Comparison of ENCODE assay signal across 17 cellular contexts in genomic region chr5:9105851-9106250, GRCh38.
DNase-seq lines count a peak whose midpoint lies in the region; ATAC-seq and TF ChIP-seq lines count a peak whose summit lies in the region.
"Had no signal": no experiment of that assay in that cellular context is flagged by ENCODE, and none has a peak within 500 bp of the region (broad histone marks: within the 10 kb centered on the region; RNA-seq: fewer than 3 reads in every experiment).

No MANE protein-coding gene starts in this region.

- no peak for TF ChIP-seq CTCF in brain (conservative IDR thresholded peaks at IDR 0.05)
- TF ChIP-seq CTCF in uterus (IDR thresholded peaks at IDR 0.05), result no peak
- TF ChIP-seq CTCF in transverse colon (IDR thresholded peaks at IDR 0.05), result no peak

- peaks cover 9% of the 10 kb centered on the region for H3K36me3 Mint-ChIP-seq in brain

- DNase-seq in ELR (ENCODE audit: low read depth) (peak; percentile 16), RPMI7951 (ENCODE audit: low read depth) (peak; percentile 32), kidney glomerular epithelial cell (lab: John Stamatoyannopoulos, UW) (peak; percentile 18), uterus (no peak), transverse colon (no peak), CD1c-positive myeloid dendritic cell (ENCODE audit: extremely low spot score) (no peak)
- DNase-seq: C1 segment of cervical spinal cord, NCI-H1048, NCI-H146, NCI-H2081, NCI-H774, PC-9 had no signal

- no peak overlapping the region for H3K4me3 Mint-ChIP-seq in brain

- peaks cover 54% of the 10 kb centered on the region for H3K4me1 Mint-ChIP-seq in brain

- no peak overlapping the region for H3K27ac ChIP-seq in uterus
- H3K27ac ChIP-seq in transverse colon, result no peak overlapping the region
- H3K27ac ChIP-seq: HL-60, PC-9 had no signal

- in situ Hi-C loops in transverse colon (cut with MboI; ENCODE audit: low pct_ligation_motif_present in 1 of 4, low pct_unique_long_range_greater_than_20kb in 1 of 4, low sequenced_read_pairs in 3 of 4), result no loop called here

- no peaks in the 10 kb centered on the region for H3K4me1 ChIP-seq in uterus
- no peaks in the 10 kb centered on the region for H3K4me1 ChIP-seq in transverse colon

- no peak for TF ChIP-seq POLR2A in uterus (IDR thresholded peaks at IDR 0.05)
- no peak for TF ChIP-seq POLR2A in transverse colon (IDR thresholded peaks at IDR 0.05)
- no peak for TF ChIP-seq POLR2A in GM18505 (IDR thresholded peaks at IDR 0.05; ENCODE audit: borderline replicate concordance, extremely low read depth, insufficient read depth, insufficient read length)

- intact Hi-C loops in uterus (cut with DNase I; ENCODE audit: low total_unique reads) (no loop called here), transverse colon (cut with DNase I; ENCODE audit: low total_unique reads) (no loop called here)

- no peak for ATAC-seq in GM18505 (IDR thresholded peaks at IDR 0.05; ENCODE audit: unreplicated experiment)
- ATAC-seq: HCT116, K562 had no signal

- 78 to 80% methylated on average over 3 of the region's 3 CpGs for WGBS in transverse colon (ENCODE audit: low coverage in 1 of 2), 2 donors

- no peaks in the 10 kb centered on the region for H3K27me3 Mint-ChIP-seq in brain

- H3K27me3 ChIP-seq in uterus, result no peaks in the 10 kb centered on the region
- no peaks in the 10 kb centered on the region for H3K27me3 ChIP-seq in transverse colon

- no peaks in the 10 kb centered on the region for H3K9me3 Mint-ChIP-seq in brain

- H3K9me3 ChIP-seq in uterus (no peaks in the 10 kb centered on the region), transverse colon (no peaks in the 10 kb centered on the region)

- H3K27ac Mint-ChIP-seq in brain, result peak overlapping the region in 3 of 5 experiments; percentile 1 to 73 (median 3)

- TF ChIP-seq EP300 in transverse colon (IDR thresholded peaks at IDR 0.05; ENCODE audit: low read depth), result no peak

- H3K4me3 ChIP-seq in uterus, result no peak overlapping the region
- no peak overlapping the region for H3K4me3 ChIP-seq in transverse colon
- H3K4me3 ChIP-seq: K562, PC-9 had no signal

- no peaks in the 10 kb centered on the region for H3K36me3 ChIP-seq in uterus
- no peaks in the 10 kb centered on the region for H3K36me3 ChIP-seq in transverse colon

Comparison
In these comparisons a context has a peak if more than half of its experiments do, and no peak if none do; other contexts are left out.
1. DNase-seq: peak in ELR (single experiment), RPMI7951 (single experiment) and kidney glomerular epithelial cell (single experiment); none in uterus (0 of 2), transverse colon (single experiment) and CD1c-positive myeloid dendritic cell (single experiment).